In the genomic region with DNA sequence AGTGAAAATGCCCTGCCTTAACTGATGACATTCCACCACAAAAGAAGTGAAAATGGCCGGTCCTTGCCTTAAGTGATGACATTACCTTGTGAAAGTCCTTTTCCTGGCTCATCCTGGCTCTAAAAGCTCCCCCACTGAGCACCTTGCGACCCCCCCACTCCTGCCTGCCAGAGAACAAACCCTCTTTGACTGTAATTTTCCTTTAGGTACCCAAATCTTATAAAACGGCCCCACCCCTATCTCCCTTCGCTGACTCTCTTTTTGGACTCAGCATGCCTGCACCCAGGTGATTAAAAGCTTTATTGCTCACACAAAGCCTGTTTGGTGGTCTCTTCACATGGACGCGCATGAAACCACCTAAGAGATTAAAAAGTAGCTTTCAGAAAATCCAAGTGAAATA, we compare ENCODE assay signal across 3 cellular contexts. TPM values are rescaled to one million over a fixed set of nuclear protein-coding genes. Genes with fewer than 3 reads are reported as not detected.
"Had no signal": no experiment of that assay in that cellular context is flagged by ENCODE, and none has a peak within 500 bp of the region (broad histone marks: within the 10 kb centered on the region; RNA-seq: fewer than 3 reads in every experiment).

No MANE protein-coding gene starts in this region.

RNA-seq across cellular contexts. Expression of a gene that starts 47.2 kb away (rescaled TPM):
- total RNA-seq: GM23248, HT-29 had no signal
- polyA plus RNA-seq: GM23248, IgD-negative memory B cell had no signal
